ENCODE assay signal across 8 cellular contexts in the genomic region with DNA sequence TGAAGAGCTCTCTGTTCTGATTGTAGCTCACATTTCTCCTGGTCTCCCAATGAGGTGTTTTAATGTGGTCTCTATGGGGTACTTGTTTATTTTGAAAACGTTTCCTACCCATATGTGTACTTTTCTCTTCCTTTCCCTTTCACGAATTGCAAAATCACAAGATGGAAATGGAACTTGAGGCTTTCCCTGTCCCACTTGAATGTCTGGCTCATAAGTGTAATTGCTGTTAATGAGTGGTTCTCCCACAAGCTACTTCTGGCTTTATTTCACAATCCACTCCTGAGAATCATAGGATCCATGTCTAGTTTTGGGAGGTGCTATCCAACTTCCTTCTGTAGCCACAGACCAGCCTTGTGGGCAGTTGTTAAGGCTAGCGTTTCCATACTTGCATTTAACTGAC.
DNase-seq lines count a peak whose midpoint lies in the region; ATAC-seq and TF ChIP-seq lines count a peak whose summit lies in the region.

No MANE protein-coding gene starts in this region.

- H3K4me3 ChIP-seq in adipocyte (ENCODE audit: low read length) (peak overlapping the region; percentile 2), kidney epithelial cell (ENCODE audit: low read depth, low read length) (no peak overlapping the region), H7 (ENCODE audit: insufficient read depth, low read depth, low read length) (no peak overlapping the region)

- no peak for ATAC-seq in GM21528 (IDR thresholded peaks at IDR 0.05; ENCODE audit: low FRiP score, unreplicated experiment)
- no peak for ATAC-seq in HG03025 (IDR thresholded peaks at IDR 0.05; ENCODE audit: low FRiP score, unreplicated experiment)
- ATAC-seq in GM19023 (IDR thresholded peaks at IDR 0.05; ENCODE audit: unreplicated experiment) = no peak

- no peak for TF ChIP-seq CTCF in kidney epithelial cell (IDR thresholded peaks at IDR 0.05; ENCODE audit: insufficient read depth, low read length, poor library complexity, severe bottlenecking)

- peaks cover 14% of the 10 kb centered on the region for H3K4me1 ChIP-seq in adipocyte (ENCODE audit: control insufficient read depth, insufficient read depth, low read length)

- DNase-seq in AG08396 (ENCODE audit: low spot score) (peak; percentile 18), HT1080 (ENCODE audit: low read depth) (peak; percentile 40), adipocyte (ENCODE audit: low read depth) (peak; percentile 62), kidney epithelial cell (ENCODE audit: low read depth) (peak; percentile 41), H7 (no peak)

- H3K9ac ChIP-seq in adipocyte (ENCODE audit: low read length) = peak overlapping the region; percentile 27

- H3K36me3 ChIP-seq in adipocyte (ENCODE audit: control insufficient read depth, insufficient read depth, low read length, severe bottlenecking) (no peaks in the 10 kb centered on the region), kidney epithelial cell (ENCODE audit: control insufficient read depth, insufficient read depth, low read length) (no peaks in the 10 kb centered on the region), H7 (replicated peaks; ENCODE audit: control insufficient read depth, insufficient read depth, low read length) (no peaks in the 10 kb centered on the region)

- no peaks in the 10 kb centered on the region for H3K9me3 ChIP-seq in adipocyte (ENCODE audit: control insufficient read depth, low read length)

- H3K27me3 ChIP-seq in adipocyte (replicated peaks; ENCODE audit: control insufficient read depth, insufficient read depth, low read length) = no peaks in the 10 kb centered on the region
- H3K27me3 ChIP-seq in kidney epithelial cell (ENCODE audit: control insufficient read depth, insufficient read depth, low read length) = no peaks in the 10 kb centered on the region
- no peaks in the 10 kb centered on the region for H3K27me3 ChIP-seq in H7 (ENCODE audit: control insufficient read depth, insufficient read depth, low read length)
